In genomic region chr5:93585753-93586385, GRCh38 we compare ENCODE assay signal across 8 cellular contexts. TPM values are rescaled to one million over a fixed set of nuclear protein-coding genes. Genes with fewer than 3 reads are reported as not detected.
DNase-seq lines count a peak whose midpoint lies in the region; ATAC-seq and TF ChIP-seq lines count a peak whose summit lies in the region.

No MANE protein-coding gene starts in this region.

- intact Hi-C loops in IMR-90 (cut with micrococcal nuclease): loop anchor here (5.0 to 10.0 kb wide), 4 partner anchors 519 to 1266 kb away; no protein-coding TSS in a partner anchor

- peak overlapping the region; percentile 38; the same call in 1 of the 3 replicates for H2BK15ac ChIP-seq in IMR-90 (ENCODE audit: low read depth, low read length)

- no peak for TF ChIP-seq CTCF in AG04450 (IDR thresholded peaks at IDR 0.05; ENCODE audit: low read depth, low read length)
- TF ChIP-seq CTCF in IMR-90 (conservative IDR thresholded peaks at IDR 0.05; ENCODE audit: low read depth, low read length): no peak
- no peak for TF ChIP-seq CTCF in chondrocyte (IDR thresholded peaks at IDR 0.05)

- peak overlapping the region; percentile 87 for H2BK120ac ChIP-seq in IMR-90 (ENCODE audit: low read depth, low read length)

- TF ChIP-seq POLR2A in IMR-90 (IDR thresholded peaks at IDR 0.05; ENCODE audit: low read depth, low read length): peak; percentile 30; the same call in 1 of the 2 replicates

- peak overlapping the region; percentile 99 for H3K18ac ChIP-seq in IMR-90 (ENCODE audit: low read depth, low read length)

- H3K4me3 ChIP-seq in AG04450 (ENCODE audit: low read depth, low read length): peak overlapping the region; percentile 92
- peak overlapping the region; percentile 99 for H3K4me3 ChIP-seq in IMR-90 (ENCODE audit: insufficient read depth, low read depth, low read length)

- peak overlapping the region; percentile 68 for H2AFZ ChIP-seq in IMR-90 (replicated peaks; ENCODE audit: low read length, poor library complexity)

- H3K9ac ChIP-seq in IMR-90 (ENCODE audit: low read depth, low read length): peak overlapping the region; percentile 100

- peak overlapping the region; percentile 99 for H2BK5ac ChIP-seq in IMR-90 (ENCODE audit: low read depth, low read length, poor library complexity, severe bottlenecking)

- H3K27me3 ChIP-seq in AG04450 (ENCODE audit: control insufficient read depth, insufficient read depth, low read length) (no peaks in the 10 kb centered on the region), IMR-90 (ENCODE audit: control insufficient read depth, insufficient read depth, low read length) (no peaks in the 10 kb centered on the region)

- peak overlapping the region; percentile 88 for H4K5ac ChIP-seq in IMR-90 (ENCODE audit: low read depth, low read length)

- BruUV-seq in IMR-90 (replicated peaks; lab: Mats Ljungman, UMichigan): no TSS peak

- H2BK20ac ChIP-seq in IMR-90 (ENCODE audit: low read depth, low read length): peak overlapping the region; percentile 81

- H3K27ac ChIP-seq in AG04450 (ENCODE audit: low read depth, low read length): peak overlapping the region; percentile 75
- H3K27ac ChIP-seq in IMR-90 (ENCODE audit: insufficient read depth, low read length): peak overlapping the region; percentile 100

- H3K9me3 Mint-ChIP-seq in chondrocyte (ENCODE audit: low read depth): no peaks in the 10 kb centered on the region
- H3K9me3 Mint-ChIP-seq in naive thymus-derived CD8-positive, alpha-beta T cell: peaks cover 0 to 17% (median 4%) of the 10 kb centered on the region in 9 donors

- no peaks in the 10 kb centered on the region for H3K9me1 ChIP-seq in IMR-90 (ENCODE audit: insufficient read depth, low read length)

- peaks cover 6% of the 10 kb centered on the region for H3K4me1 ChIP-seq in IMR-90 (ENCODE audit: control insufficient read depth, insufficient read depth, low read length)

- WGBS in IMR-90 (ENCODE audit: extremely low coverage in 2 of 2, insufficient read length in 1 of 2), 2 experiments: no CpG with 5 or more reads among the region's 14 CpGs

- no peaks in the 10 kb centered on the region for H3K27me3 Mint-ChIP-seq in chondrocyte (ENCODE audit: low read depth)
- H3K27me3 Mint-ChIP-seq in naive thymus-derived CD8-positive, alpha-beta T cell: peaks cover 36 to 56% (median 47%) of the 10 kb centered on the region in 5 donors

- peak overlapping the region; percentile 97 for H3K4ac ChIP-seq in IMR-90 (ENCODE audit: low read depth, low read length)

- H2AK9ac ChIP-seq in IMR-90 (replicated peaks; ENCODE audit: low read depth, low read length, poor library complexity): peak overlapping the region; percentile 43

- dilution Hi-C loops in IMR-90 (cut with HindIII; ENCODE audit: low sequenced_read_pairs, unreplicated experiment): no loop called here

- H4K20me1 ChIP-seq in IMR-90 (ENCODE audit: insufficient read depth, low read length): peaks cover 8% of the 10 kb centered on the region; the same call in 1 of the 2 replicates

- peak overlapping the region; percentile 96 for H3K4me3 Mint-ChIP-seq in chondrocyte (ENCODE audit: unreplicated experiment)
- H3K4me3 Mint-ChIP-seq in naive thymus-derived CD8-positive, alpha-beta T cell: peak overlapping the region; percentile 59 to 90 (median 76)

- CTCF ChIA-PET in AG04450 (lab: Charles Lee): interaction anchor here (0.5 to 2.1 kb wide), 5 partner anchors 22 to 1364 kb away, joined by 3 to 13 read pairs (median 3); no protein-coding TSS in a partner anchor
- CTCF ChIA-PET in IMR-90 (lab: Yijun Ruan, JAX): interaction anchor here (0.7 kb wide), 1 partner anchor 203 kb away, joined by 3 read pairs; no protein-coding TSS in a partner anchor

- peak overlapping the region; percentile 59 to 80 for H4K8ac ChIP-seq in IMR-90 (ENCODE audit: low read depth in 2 of 2, low read length in 2 of 2)

- peak overlapping the region; percentile 89 for H3K56ac ChIP-seq in IMR-90 (ENCODE audit: extremely low read depth, insufficient read depth, low read length)

- ATAC-seq in IMR-90 (ENCODE audit: low read depth) (no peak), HG03342 (IDR thresholded peaks at IDR 0.05; ENCODE audit: unreplicated experiment) (no peak), HG02840 (IDR thresholded peaks at IDR 0.05; ENCODE audit: low FRiP score, unreplicated experiment) (no peak), GM21367 (IDR thresholded peaks at IDR 0.05; ENCODE audit: unreplicated experiment) (no peak), HG03135 (IDR thresholded peaks at IDR 0.05; ENCODE audit: unreplicated experiment) (no peak)
- ATAC-seq in naive thymus-derived CD8-positive, alpha-beta T cell: no peak

- in situ Hi-C loops in IMR-90 (cut with MboI; ENCODE audit: low sequenced_read_pairs): loop anchor here (10.0 to 25.0 kb wide), 4 partner anchors 329 to 1274 kb away; no protein-coding TSS in a partner anchor

- H3K27ac Mint-ChIP-seq in chondrocyte (ENCODE audit: unreplicated experiment): peak overlapping the region; percentile 99
- H3K27ac Mint-ChIP-seq in naive thymus-derived CD8-positive, alpha-beta T cell: no peak overlapping the region

- peaks cover 33% of the 10 kb centered on the region for H3K36me3 ChIP-seq in IMR-90 (ENCODE audit: control insufficient read depth, insufficient read depth, low read length)

- peak overlapping the region; percentile 99 for H3K14ac ChIP-seq in IMR-90 (replicated peaks; ENCODE audit: low read depth, low read length)

- peak overlapping the region; percentile 96 for H4K91ac ChIP-seq in IMR-90 (ENCODE audit: insufficient read depth, low read depth, low read length)

- POLR2A ChIA-PET in AG04450 (lab: Yijun Ruan, JAX): no interaction called here
- POLR2A ChIA-PET in IMR-90 (lab: Charles Lee; ENCODE audit: unreplicated experiment): interaction anchor here (0.5 to 2.6 kb wide), 4 partner anchors 10 to 1294 kb away, joined by 4 to 12 read pairs (median 6); no protein-coding TSS in a partner anchor
- POLR2A ChIA-PET in naive thymus-derived CD8-positive, alpha-beta T cell (lab: Charles Lee): no interaction called here

- H2AK5ac ChIP-seq in IMR-90 (ENCODE audit: low read depth, low read length): peak overlapping the region; percentile 78

- H3K36me3 Mint-ChIP-seq in chondrocyte (ENCODE audit: low read depth): peaks cover 8% of the 10 kb centered on the region
- H3K36me3 Mint-ChIP-seq in naive thymus-derived CD8-positive, alpha-beta T cell: peaks cover 5 to 12% (median 6%) of the 10 kb centered on the region in 3 donors

- H3K4me1 Mint-ChIP-seq in chondrocyte (ENCODE audit: low read depth): peaks cover 47% of the 10 kb centered on the region
- H3K4me1 Mint-ChIP-seq in naive thymus-derived CD8-positive, alpha-beta T cell: peaks cover 11 to 26% (median 22%) of the 10 kb centered on the region in 4 donors

- peak overlapping the region; percentile 98 for H3K23ac ChIP-seq in IMR-90 (ENCODE audit: low read depth, low read length)

- H3K4me2 ChIP-seq in IMR-90 (ENCODE audit: low read depth, low read length): peak overlapping the region; percentile 90

- peaks cover 0 to 2% of the 10 kb centered on the region in 2 experiments; a peak in 2 of 4 replicates for H3K79me1 ChIP-seq in IMR-90 (ENCODE audit: low read depth in 1 of 2, low read length in 2 of 2)

- H3K9me3 ChIP-seq in AG04450 (ENCODE audit: control insufficient read depth, insufficient read depth, low read length) (no peaks in the 10 kb centered on the region; the same call in 1 of the 2 replicates), IMR-90 (ENCODE audit: control insufficient read depth, insufficient read depth, low read length) (no peaks in the 10 kb centered on the region)

- DNase-seq in AG04450 (ENCODE audit: low read depth, low spot score): no peak
- peak; percentile 45 for DNase-seq in IMR-90
- DNase-seq in chondrocyte (ENCODE audit: low spot score): no peak
- DNase-seq in naive thymus-derived CD8-positive, alpha-beta T cell: no peak

- no peak for TF ChIP-seq RAD21 in IMR-90 (IDR thresholded peaks at IDR 0.05; ENCODE audit: low read length)

TF ChIP-seq in IMR-90, 13 proteins besides CTCF, POLR2A, EP300 and RAD21:
- TF ChIP-seq BHLHE40 (IDR thresholded peaks at IDR 0.05; ENCODE audit: low read depth, low read length) (no peak), RCOR1 (IDR thresholded peaks at IDR 0.05; ENCODE audit: insufficient replicate concordance, low read length) (no peak), RFX5 (IDR thresholded peaks at IDR 0.05; ENCODE audit: low read depth, low read length) (no peak), MAZ (IDR thresholded peaks at IDR 0.05; ENCODE audit: borderline replicate concordance, low read depth, low read length) (no peak)

RNA-seq across cellular contexts. Expression of gene NR2F1, which starts 2.8 kb away (rescaled TPM):
- polyA plus RNA-seq in AG04450 (2011; rRNA removed) (47.9 and 65.5 TPM in 2 replicates), IMR-90 (2012; rRNA removed) (160 and 175 TPM in 2 replicates)
- 63.1 and 83.0 TPM in 2 replicates for polyA minus RNA-seq in AG04450 (2011; rRNA and poly(A)+ RNA removed)
- total RNA-seq in IMR-90 (2012; rRNA removed) (18.1 and 19.0 TPM in 2 replicates), chondrocyte (28.7 to 41.9 TPM (median 30.8 TPM) in 3 replicates)
- 80.6 and 211 TPM in 2 replicates for polyA plus RNA-seq in IMR-90 (2012; cell fraction: cytosol; rRNA removed)
- 153 and 546 TPM in 2 replicates for polyA plus RNA-seq in IMR-90 (2012; cell fraction: nucleus; rRNA removed; ENCODE audit: low replicate concordance)
- total RNA-seq in naive thymus-derived CD8-positive, alpha-beta T cell: not detected
- polyA plus RNA-seq in naive thymus-derived CD8-positive, alpha-beta T cell: not detected

RNA-seq across cellular contexts. Expression of gene NR2F1-AS1, which starts 4.8 kb away (rescaled TPM):
- polyA plus RNA-seq in AG04450 (2011; rRNA removed): 25.5 and 29.9 TPM in 2 replicates
- 17.1 and 19.4 TPM in 2 replicates for polyA minus RNA-seq in AG04450 (2011; rRNA and poly(A)+ RNA removed)
- 12.5 and 17.8 TPM in 2 replicates for total RNA-seq in IMR-90 (2012; rRNA removed)
- polyA plus RNA-seq in IMR-90 (2012; rRNA removed): 12.1 and 12.8 TPM in 2 replicates
- 3.6 and 4.5 TPM in 2 replicates for polyA plus RNA-seq in IMR-90 (2012; cell fraction: cytosol; rRNA removed)
- polyA plus RNA-seq in IMR-90 (2012; cell fraction: nucleus; rRNA removed; ENCODE audit: low replicate concordance): 7.6 and 30.6 TPM in 2 replicates
- total RNA-seq in chondrocyte: 16.2 to 20.0 TPM (median 19.7 TPM) in 3 replicates
- not detected for total RNA-seq in naive thymus-derived CD8-positive, alpha-beta T cell
- not detected for polyA plus RNA-seq in naive thymus-derived CD8-positive, alpha-beta T cell

Comparison
In these comparisons a context has a peak if more than half of its experiments do, and no peak if none do; other contexts are left out.
1. RNA of gene NR2F1, which starts 2.8 kb away (total RNA-seq): 28.7 to 41.9 TPM in chondrocyte and 18.1 to 19.0 TPM in IMR-90; not detected in naive thymus-derived CD8-positive, alpha-beta T cell; every median in the first group is over 10 times any median in the second.
2. RNA of gene NR2F1-AS1, which starts 4.8 kb away (total RNA-seq): 16.2 to 20.0 TPM in chondrocyte and 12.5 to 17.8 TPM in IMR-90; not detected in naive thymus-derived CD8-positive, alpha-beta T cell; every median in the first group is over 10 times any median in the second.